In the genomic region with DNA sequence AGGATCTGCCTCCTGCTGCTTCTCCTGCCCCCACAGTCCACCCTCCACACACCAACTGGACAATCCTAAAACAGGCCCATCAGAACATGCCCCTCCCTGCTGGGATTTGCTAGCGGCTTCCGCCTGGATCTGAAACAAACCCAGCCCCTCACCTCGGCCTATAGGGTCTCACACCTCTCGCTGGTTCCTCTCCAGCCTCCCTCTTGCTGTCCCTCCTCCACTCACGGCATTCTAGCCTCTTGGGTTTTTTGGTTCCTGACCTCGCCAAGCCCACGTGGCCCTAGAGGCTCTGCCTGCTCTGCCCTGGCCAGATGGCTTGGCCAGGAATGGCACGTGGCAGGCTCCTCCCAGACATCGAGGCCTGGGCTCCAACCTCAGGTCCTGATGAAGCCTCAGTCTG, we compare ENCODE assay signal across 13 cellular contexts. TPM values are rescaled to one million over a fixed set of nuclear protein-coding genes. Genes with fewer than 3 reads are reported as not detected.
DNase-seq lines count a peak whose midpoint lies in the region; ATAC-seq, FAIRE-seq and TF ChIP-seq lines count a peak whose summit lies in the region.
"Had no signal": no experiment of that assay in that cellular context is flagged by ENCODE, and none has a peak within 500 bp of the region (broad histone marks: within the 10 kb centered on the region; RNA-seq: fewer than 3 reads in every experiment).

No MANE protein-coding gene starts in this region.

- H3K4me3 ChIP-seq in GM23248 (no peak overlapping the region), skeletal muscle tissue (ENCODE audit: low read length in 3 of 3) (no peak overlapping the region), WERI-Rb-1 (ENCODE audit: low read depth, low read length) (no peak overlapping the region)

- H3K27ac Mint-ChIP-seq in activated CD8-positive, alpha-beta T cell treated with anti-CD3 and anti-CD28 coated beads for 36 hours, result peak overlapping the region; percentile 46
- H3K27ac Mint-ChIP-seq: activated T-cell treated with anti-CD3 and anti-CD28 coated beads, Interleukin-2, amount 50 U/mL, for 24 hours had no signal

- no peak overlapping the region for H3K4me3 Mint-ChIP-seq in activated CD8-positive, alpha-beta T cell treated with anti-CD3 and anti-CD28 coated beads for 36 hours
- H3K4me3 Mint-ChIP-seq: activated T-cell treated with anti-CD3 and anti-CD28 coated beads, Interleukin-2, amount 50 U/mL, for 24 hours had no signal

- no peak for FAIRE-seq in H54 (lab: Jason Lieb, UNC)

- no peaks in the 10 kb centered on the region for H3K9me3 ChIP-seq in GM23248 (ENCODE audit: low read depth)
- no peaks in the 10 kb centered on the region for H3K9me3 ChIP-seq in skeletal muscle tissue (ENCODE audit: control insufficient read depth in 3 of 3, low read length in 3 of 3)
- no peaks in the 10 kb centered on the region for H3K9me3 ChIP-seq in WERI-Rb-1 (ENCODE audit: severe bottlenecking)

- no peak for TF ChIP-seq CTCF in activated CD8-positive, alpha-beta T cell treated with anti-CD3 and anti-CD28 coated beads for 36 hours (IDR thresholded peaks at IDR 0.05)
- no peak for TF ChIP-seq CTCF in WERI-Rb-1 (IDR thresholded peaks at IDR 0.05; ENCODE audit: low read depth, low read length)

- H3K27me3 ChIP-seq in GM23248 (replicated peaks; ENCODE audit: insufficient read depth) (no peaks in the 10 kb centered on the region), layer of hippocampus (ENCODE audit: control insufficient read depth, insufficient read depth, low read length) (no peaks in the 10 kb centered on the region), skeletal muscle tissue (ENCODE audit: control insufficient read depth in 3 of 3, insufficient read depth in 3 of 3, low read length in 3 of 3) (no peaks in the 10 kb centered on the region), WERI-Rb-1 (ENCODE audit: insufficient read depth, low read depth, severe bottlenecking) (no peaks in the 10 kb centered on the region)

- no peak for DNase-seq in GM23248
- DNase-seq in activated CD8-positive, alpha-beta T cell treated with anti-CD3 and anti-CD28 coated beads for 36 hours, result no peak
- DNase-seq in H54 (ENCODE audit: insufficient read length, low spot score), result no peak
- no peak for DNase-seq in WERI-Rb-1
- DNase-seq: activated T-cell treated with anti-CD3 and anti-CD28 coated beads, Interleukin-2, amount 50 U/mL, for 24 hours; GF-D8; KBM-7; NCI-H1930 had no signal

- WGBS in GM23248 (ENCODE audit: low coverage in 1 of 2, low lambda C conversion rate in 2 of 2, missing lambda C conversion rate in 2 of 2), 2 experiments, result 71 to 73% methylated on average over 9 of the region's 9 CpGs

- H3K9me3 Mint-ChIP-seq in activated CD8-positive, alpha-beta T cell treated with anti-CD3 and anti-CD28 coated beads for 36 hours, result no peaks in the 10 kb centered on the region
- H3K9me3 Mint-ChIP-seq: activated T-cell treated with anti-CD3 and anti-CD28 coated beads, Interleukin-2, amount 50 U/mL, for 24 hours had no signal

- H3K4me1 Mint-ChIP-seq in activated CD8-positive, alpha-beta T cell treated with anti-CD3 and anti-CD28 coated beads for 36 hours (ENCODE audit: low read depth), result peaks cover 19% of the 10 kb centered on the region

- H3K36me3 Mint-ChIP-seq in activated CD8-positive, alpha-beta T cell treated with anti-CD3 and anti-CD28 coated beads for 36 hours (ENCODE audit: low read depth), result no peaks in the 10 kb centered on the region

- no peaks in the 10 kb centered on the region for H3K79me2 ChIP-seq in GM23248 (ENCODE audit: insufficient read depth)

- no peaks in the 10 kb centered on the region for H3K9me2 ChIP-seq in GM23248 (ENCODE audit: insufficient read depth)

- TF ChIP-seq POLR2A in H54 (IDR thresholded peaks at IDR 0.05; ENCODE audit: low read depth, low read length), result no peak

- H4K20me1 ChIP-seq in GM23248 (ENCODE audit: insufficient read depth), result no peaks in the 10 kb centered on the region

- peak overlapping the region; percentile 98 for H3K27ac ChIP-seq in GM23248
- peak overlapping the region; percentile 84 for H3K27ac ChIP-seq in layer of hippocampus (ENCODE audit: low read depth, low read length)
- peak overlapping the region; percentile 90 for H3K27ac ChIP-seq in skeletal muscle tissue (ENCODE audit: low read depth, low read length)
- H3K27ac ChIP-seq in WERI-Rb-1, result no peak overlapping the region
- H3K27ac ChIP-seq: C4-2B had no signal

- H3F3A ChIP-seq in GM23248 (ENCODE audit: insufficient read depth), result peaks cover 23% of the 10 kb centered on the region

- CTCF ChIA-PET in activated CD8-positive, alpha-beta T cell treated with anti-CD3 and anti-CD28 coated beads for 36 hours (lab: Charles Lee), result no interaction called here

- H3K9ac ChIP-seq in GM23248 (peak overlapping the region; percentile 80), skeletal muscle tissue (ENCODE audit: low read depth in 1 of 3, low read length in 3 of 3) (no peak overlapping the region)

- no peak overlapping the region for H3K4me2 ChIP-seq in GM23248 (ENCODE audit: unreplicated experiment)

- no peak overlapping the region for H2AFZ ChIP-seq in GM23248

- no peak for ATAC-seq in activated CD8-positive, alpha-beta T cell treated with anti-CD3 and anti-CD28 coated beads for 36 hours
- no peak for ATAC-seq in HG03280 (IDR thresholded peaks at IDR 0.05; ENCODE audit: unreplicated experiment)
- ATAC-seq in GM21367 (IDR thresholded peaks at IDR 0.05; ENCODE audit: unreplicated experiment), result no peak

- no peaks in the 10 kb centered on the region for H3K36me3 ChIP-seq in GM23248 (ENCODE audit: low read depth)
- no peaks in the 10 kb centered on the region for H3K36me3 ChIP-seq in skeletal muscle tissue (ENCODE audit: control insufficient read depth in 3 of 3, insufficient read depth in 3 of 3, low read length in 3 of 3)
- H3K36me3 ChIP-seq in WERI-Rb-1, result peaks cover 14% of the 10 kb centered on the region

- no peaks in the 10 kb centered on the region for H3K27me3 Mint-ChIP-seq in activated CD8-positive, alpha-beta T cell treated with anti-CD3 and anti-CD28 coated beads for 36 hours
- H3K27me3 Mint-ChIP-seq: activated T-cell treated with anti-CD3 and anti-CD28 coated beads, Interleukin-2, amount 50 U/mL, for 24 hours had no signal

- POLR2A ChIA-PET in activated CD8-positive, alpha-beta T cell treated with anti-CD3 and anti-CD28 coated beads for 36 hours (lab: Charles Lee), result no interaction called here

- intact Hi-C loops in activated CD8-positive, alpha-beta T cell treated with anti-CD3 and anti-CD28 coated beads for 36 hours (cut with micrococcal nuclease), result no loop called here

- in situ Hi-C loops in GM23248 (cut with MboI), result no loop called here

- peaks cover 52% of the 10 kb centered on the region for H3K4me1 ChIP-seq in GM23248 (ENCODE audit: insufficient read depth)
- H3K4me1 ChIP-seq in skeletal muscle tissue (ENCODE audit: control insufficient read depth in 3 of 3, insufficient read depth in 3 of 3, low read length in 3 of 3), result peaks cover 68 to 99% (median 85%) of the 10 kb centered on the region in 3 donors

RNA-seq across cellular contexts. Expression of a gene that starts 15.7 kb away (rescaled TPM):
- 13.2 and 23.7 TPM in 2 replicates for total RNA-seq in GM23248 (2014; rRNA removed; shearing (Covaris generic))
- polyA plus RNA-seq in GM23248 (2016; fragmentation: Nextera tagmentation; extraction: Ambion mirVana), result 0.43 and 0.44 TPM in 2 replicates
- 1 to 10 TPM; 4.4 to 4.6 TPM for total RNA-seq in activated CD8-positive, alpha-beta T cell treated with anti-CD3 and anti-CD28 coated beads for 36 hours
- total RNA-seq in skeletal muscle tissue, result 18.8 TPM

RNA-seq across cellular contexts. Expression of a gene that starts 55.2 kb away (rescaled TPM):
- 1.0 TPM in 1 of 2 replicates, not detected in the other for total RNA-seq in GM23248 (2014; rRNA removed; shearing (Covaris generic))
- polyA plus RNA-seq in GM23248 (2016; fragmentation: Nextera tagmentation; extraction: Ambion mirVana), result 0.15 TPM in 1 of 2 replicates, not detected in the other
- total RNA-seq in activated CD8-positive, alpha-beta T cell treated with anti-CD3 and anti-CD28 coated beads for 36 hours, result not detected
- 6.8 TPM for total RNA-seq in skeletal muscle tissue
